Comparison of ENCODE assay signal across 30 cellular contexts in genomic region chr1:26971590-26971989, GRCh38. TPM values are rescaled to one million over a fixed set of nuclear protein-coding genes. Genes with fewer than 3 reads are reported as not detected.
"Had no signal": no experiment of that assay in that cellular context is flagged by ENCODE, and none has a peak within 500 bp of the region (broad histone marks: within the 10 kb centered on the region; RNA-seq: fewer than 3 reads in every experiment).

No MANE protein-coding gene starts in this region.

- FAIRE-seq: frontal cortex had no signal

- DNase-seq: activated CD4-positive, alpha-beta T cell treated with anti-CD3 and anti-CD28 coated beads for 1 hour; activated CD4-positive, alpha-beta T cell treated with anti-CD3 and anti-CD28 coated beads, Interleukin-2, amount 50 U/mL, for 1 hour; activated CD8-positive, alpha-beta T cell treated with anti-CD3 and anti-CD28 coated beads, Interleukin-2, amount 10 ng/mL, durations not matched to agents 7 days and 5 days; activated gamma-delta T cell treated with Interleukin-2 at 50 U/mL for 16 hours; adrenal gland; brain microvascular endothelial cell; central memory CD4-positive, alpha-beta T cell; dermis blood vessel endothelial cell; effector CD8-positive, alpha-beta T cell; erythroblast; glutamatergic neuron; immature natural killer cell; lower lobe of right lung; naive thymus-derived CD8-positive, alpha-beta T cell; retina; stimulated activated CD4-positive, alpha-beta T cell treated with anti-CD3 and anti-CD28 coated beads, Interleukin-2, amount 100 ng/mL, for 48 hours; stimulated activated CD8-positive, alpha-beta memory T cell treated with anti-CD3 and anti-CD28 coated beads, Interleukin-4, amount 100 ng/mL, for 48 hours; stimulated activated naive B cell treated with anti-CD40 and anti-IgM and Interleukin-4, amounts not matched to agents 10 μg/mL and 1 μg/mL and 100 μg/mL, for 72 hours; T-helper 9 cell; testis; trophoblast cell; uterus had no signal

- ATAC-seq: activated CD8-positive, alpha-beta T cell treated with anti-CD3 and anti-CD28 coated beads, Interleukin-2, amount 10 ng/mL, durations not matched to agents 7 days and 5 days; left lobe of liver; naive thymus-derived CD8-positive, alpha-beta T cell; stimulated activated naive B cell treated with anti-CD40 and anti-IgM and Interleukin-4, amounts not matched to agents 10 μg/mL and 1 μg/mL and 100 μg/mL, for 72 hours had no signal

- H2AFZ ChIP-seq: hepatocyte, neural progenitor cell had no signal

- H3K27me3 ChIP-seq: adrenal gland, ascending aorta, brain microvascular endothelial cell, hepatocyte, neural progenitor cell, testis, uterus had no signal

- H3K4me1 ChIP-seq: adrenal gland, ascending aorta, lower lobe of right lung, neural progenitor cell, testis, uterus had no signal

- H3K4me3 ChIP-seq: adrenal gland, ascending aorta, hepatocyte, lower lobe of right lung, neural progenitor cell, testis, uterus had no signal

- H3K9ac ChIP-seq: neural progenitor cell had no signal

- H3K9me3 ChIP-seq: adrenal gland, ascending aorta, lower lobe of right lung, testis, uterus had no signal

- H3K4me2 ChIP-seq: hepatocyte, neural progenitor cell had no signal

- H3K27ac ChIP-seq: adrenal gland, ascending aorta, brain microvascular endothelial cell, hepatocyte, lower lobe of right lung, neural progenitor cell, testis, uterus had no signal

- H3K79me2 ChIP-seq: hepatocyte had no signal

- H3K36me3 ChIP-seq: adrenal gland, ascending aorta, brain microvascular endothelial cell, lower lobe of right lung, neural progenitor cell, uterus had no signal

RNA-seq across cellular contexts. Expression of gene KDF1, which starts 11.3 kb away (rescaled TPM):
- total RNA-seq: activated CD8-positive, alpha-beta T cell treated with anti-CD3 and anti-CD28 coated beads, Interleukin-2, amount 10 ng/mL, durations not matched to agents 7 days and 5 days; ascending aorta; dermis blood vessel endothelial cell; frontal cortex; mesenteric fat pad; osteoblast had no signal

RNA-seq across cellular contexts. Expression of gene TRNP1, which starts 21.9 kb away (rescaled TPM):
- total RNA-seq: activated CD8-positive, alpha-beta T cell treated with anti-CD3 and anti-CD28 coated beads, Interleukin-2, amount 10 ng/mL, durations not matched to agents 7 days and 5 days; naive thymus-derived CD8-positive, alpha-beta T cell had no signal
- polyA plus RNA-seq: immature natural killer cell; naive thymus-derived CD8-positive, alpha-beta T cell had no signal

RNA-seq across cellular contexts. Expression of gene TENT5B, which starts 41.1 kb away (rescaled TPM):
- total RNA-seq: activated CD8-positive, alpha-beta T cell treated with anti-CD3 and anti-CD28 coated beads, Interleukin-2, amount 10 ng/mL, durations not matched to agents 7 days and 5 days; frontal cortex; naive thymus-derived CD8-positive, alpha-beta T cell had no signal
- polyA plus RNA-seq: immature natural killer cell; naive thymus-derived CD8-positive, alpha-beta T cell had no signal

RNA-seq across cellular contexts. Expression of gene NR0B2, which starts 57.8 kb away (rescaled TPM):
- total RNA-seq: activated CD8-positive, alpha-beta T cell treated with anti-CD3 and anti-CD28 coated beads, Interleukin-2, amount 10 ng/mL, durations not matched to agents 7 days and 5 days; ascending aorta; dermis blood vessel endothelial cell; frontal cortex; kidney epithelial cell; naive thymus-derived CD8-positive, alpha-beta T cell; osteoblast; uterus had no signal
- polyA plus RNA-seq: immature natural killer cell had no signal
